Comparison of ENCODE assay signal across 31 cellular contexts in the genomic region with DNA sequence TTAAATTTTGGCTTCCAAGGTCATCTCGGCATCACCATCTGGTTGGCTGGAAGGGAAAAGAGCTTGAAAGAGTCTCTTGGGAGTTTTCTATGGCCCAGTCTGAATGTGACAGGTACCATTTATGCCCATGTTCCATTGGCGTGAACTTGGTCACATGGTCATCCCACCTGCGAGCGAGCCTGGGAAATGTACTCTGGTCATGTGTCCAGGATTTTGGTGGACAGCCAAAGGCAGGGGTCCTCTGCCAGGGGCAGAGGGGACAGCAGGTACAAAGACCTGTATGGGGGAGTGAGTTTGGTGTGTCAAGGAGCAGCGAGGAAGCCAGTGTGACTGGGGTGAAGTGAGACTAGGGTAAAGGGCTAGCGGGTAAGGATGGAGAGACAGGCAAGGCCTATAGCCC.
"Had no signal": no experiment of that assay in that cellular context is flagged by ENCODE, and none has a peak within 500 bp of the region (broad histone marks: within the 10 kb centered on the region; RNA-seq: fewer than 3 reads in every experiment).

No MANE protein-coding gene starts in this region.

- H3K27me3 Mint-ChIP-seq: activated naive CD8-positive, alpha-beta T cell treated with anti-CD3 and anti-CD28 coated beads, Interleukin-2, amount 50 U/mL, for 24 hours had no signal

- H3K27ac Mint-ChIP-seq: activated B cell treated with CpG ODN at 0.5 μM for 24 hours; activated CD8-positive, alpha-beta T cell treated with anti-CD3 and anti-CD28 coated beads for 36 hours; activated naive CD4-positive, alpha-beta T cell treated with anti-CD3 and anti-CD28 coated beads for 36 hours; activated naive CD4-positive, alpha-beta T cell treated with anti-CD3 and anti-CD28 coated beads, Interleukin-2, amount 50 U/mL, for 24 hours; activated naive CD8-positive, alpha-beta T cell treated with anti-CD3 and anti-CD28 coated beads for 36 hours; activated naive CD8-positive, alpha-beta T cell treated with anti-CD3 and anti-CD28 coated beads, Interleukin-2, amount 50 U/mL, for 24 hours; activated T-cell treated with anti-CD3 and anti-CD28 coated beads, Interleukin-2, amount 50 U/mL, for 24 hours; activated T-cell treated with anti-CD3 and anti-CD28 coated beads, Interleukin-2, amount 50 U/mL, for 72 hours; dendritic cell treated with granulocyte-macrophage colony-stimulating factor and Interleukin-4, amounts not matched to agents 40 ng/mL and 50 ng/mL, for 4 days; endodermal cell; T-helper 17 cell; T-helper 2 cell treated with Interferon-gamma antibody and Interleukin-4, amounts not matched to agents 5 μg/mL and 100 μg/mL, for 36 hours had no signal

- H3K4me1 ChIP-seq: body of pancreas, heart left ventricle had no signal

- H3K36me3 Mint-ChIP-seq: activated naive CD4-positive, alpha-beta T cell treated with anti-CD3 and anti-CD28 coated beads, Interleukin-2, amount 50 U/mL, for 24 hours; activated naive CD8-positive, alpha-beta T cell treated with anti-CD3 and anti-CD28 coated beads for 36 hours had no signal

- H3K4me3 ChIP-seq: adrenal gland, body of pancreas, dorsolateral prefrontal cortex, heart left ventricle had no signal

- H3K4me1 Mint-ChIP-seq: activated B cell treated with CpG ODN at 0.5 μM for 24 hours; activated naive CD4-positive, alpha-beta T cell treated with anti-CD3 and anti-CD28 coated beads, Interleukin-2, amount 50 U/mL, for 24 hours; activated naive CD8-positive, alpha-beta T cell treated with anti-CD3 and anti-CD28 coated beads for 36 hours; activated naive CD8-positive, alpha-beta T cell treated with anti-CD3 and anti-CD28 coated beads, Interleukin-2, amount 50 U/mL, for 24 hours; endodermal cell; T-helper 17 cell had no signal

- H3K9me3 ChIP-seq: adrenal gland, body of pancreas had no signal

- H3K36me3 ChIP-seq: adrenal gland, heart left ventricle, WERI-Rb-1 had no signal

- DNase-seq: activated B cell treated with CpG ODN at 0.5 μM for 24 hours; activated CD4-positive, alpha-beta T cell treated with anti-CD3 and anti-CD28 coated beads for 48 hours; activated CD4-positive, alpha-beta T cell treated with anti-CD3 and anti-CD28 coated beads, Interleukin-2, amount 50 U/mL, for 1 hour; activated CD4-positive, alpha-beta T cell treated with anti-CD3 and anti-CD28 coated beads, Interleukin-2, amount 50 U/mL, for 48 hours; activated CD8-positive, alpha-beta T cell treated with anti-CD3 and anti-CD28 coated beads for 36 hours; activated naive CD4-positive, alpha-beta T cell treated with anti-CD3 and anti-CD28 coated beads for 36 hours; activated naive CD8-positive, alpha-beta T cell treated with anti-CD3 and anti-CD28 coated beads for 36 hours; activated naive CD8-positive, alpha-beta T cell treated with anti-CD3 and anti-CD28 coated beads, Interleukin-2, amount 50 U/mL, for 24 hours; activated T-cell treated with anti-CD3 and anti-CD28 coated beads for 4 hours; activated T-cell treated with anti-CD3 and anti-CD28 coated beads, Interleukin-2, amount 50 U/mL, for 24 hours; activated T-cell treated with anti-CD3 and anti-CD28 coated beads, Interleukin-2, amount 50 U/mL, for 72 hours; adrenal gland; amygdala; aorta; body of pancreas; caudate nucleus; dorsolateral prefrontal cortex; effector memory CD4-positive, alpha-beta T cell; foreskin fibroblast; glutamatergic neuron; heart left ventricle; T-helper 1 cell; T-helper 17 cell; T1000; WERI-Rb-1 had no signal

- H3K27me3 ChIP-seq: body of pancreas, dorsolateral prefrontal cortex, heart left ventricle had no signal

- ATAC-seq: activated CD4-positive, CD25-positive, alpha-beta regulatory T cell treated with anti-CD3 and anti-CD28 coated beads, Interleukin-2, amount 50 U/mL, for 24 hours; activated CD8-positive, alpha-beta T cell treated with anti-CD3 and anti-CD28 coated beads for 36 hours; activated naive CD8-positive, alpha-beta T cell treated with anti-CD3 and anti-CD28 coated beads, Interleukin-2, amount 50 U/mL, for 24 hours; activated T-cell treated with anti-CD3 and anti-CD28 coated beads, Interleukin-2, amount 50 U/mL, for 72 hours; body of pancreas; esophagus mucosa; heart left ventricle; T-helper 17 cell had no signal

- H3K4me3 Mint-ChIP-seq: activated B cell treated with CpG ODN at 0.5 μM for 24 hours; activated CD8-positive, alpha-beta T cell treated with anti-CD3 and anti-CD28 coated beads for 36 hours; activated naive CD4-positive, alpha-beta T cell treated with anti-CD3 and anti-CD28 coated beads for 36 hours; activated naive CD4-positive, alpha-beta T cell treated with anti-CD3 and anti-CD28 coated beads, Interleukin-2, amount 50 U/mL, for 24 hours; activated naive CD8-positive, alpha-beta T cell treated with anti-CD3 and anti-CD28 coated beads for 36 hours; activated naive CD8-positive, alpha-beta T cell treated with anti-CD3 and anti-CD28 coated beads, Interleukin-2, amount 50 U/mL, for 24 hours; activated T-cell treated with anti-CD3 and anti-CD28 coated beads, Interleukin-2, amount 50 U/mL, for 24 hours; activated T-cell treated with anti-CD3 and anti-CD28 coated beads, Interleukin-2, amount 50 U/mL, for 72 hours; dendritic cell treated with granulocyte-macrophage colony-stimulating factor and Interleukin-4, amounts not matched to agents 40 ng/mL and 50 ng/mL, for 4 days; endodermal cell; T-helper 17 cell; T-helper 2 cell treated with Interferon-gamma antibody and Interleukin-4, amounts not matched to agents 5 μg/mL and 100 μg/mL, for 36 hours had no signal

- H3K9me3 Mint-ChIP-seq: activated B cell treated with CpG ODN at 0.5 μM for 24 hours; activated CD8-positive, alpha-beta T cell treated with anti-CD3 and anti-CD28 coated beads for 36 hours; activated naive CD4-positive, alpha-beta T cell treated with anti-CD3 and anti-CD28 coated beads for 36 hours; activated naive CD4-positive, alpha-beta T cell treated with anti-CD3 and anti-CD28 coated beads, Interleukin-2, amount 50 U/mL, for 24 hours; activated naive CD8-positive, alpha-beta T cell treated with anti-CD3 and anti-CD28 coated beads for 36 hours; activated naive CD8-positive, alpha-beta T cell treated with anti-CD3 and anti-CD28 coated beads, Interleukin-2, amount 50 U/mL, for 24 hours; activated T-cell treated with anti-CD3 and anti-CD28 coated beads, Interleukin-2, amount 50 U/mL, for 24 hours; dendritic cell treated with granulocyte-macrophage colony-stimulating factor and Interleukin-4, amounts not matched to agents 40 ng/mL and 50 ng/mL, for 4 days; T-helper 2 cell treated with Interferon-gamma antibody and Interleukin-4, amounts not matched to agents 5 μg/mL and 100 μg/mL, for 36 hours had no signal

- H3K27ac ChIP-seq: adrenal gland, body of pancreas, dorsolateral prefrontal cortex, heart left ventricle, WERI-Rb-1 had no signal
